ENCODE assay signal across 19 cellular contexts in genomic region chr3:108455212-108455705, GRCh38. TPM values are rescaled to one million over a fixed set of nuclear protein-coding genes. Genes with fewer than 3 reads are reported as not detected.
"Had no signal": no experiment of that assay in that cellular context is flagged by ENCODE, and none has a peak within 500 bp of the region (broad histone marks: within the 10 kb centered on the region; RNA-seq: fewer than 3 reads in every experiment).

No MANE protein-coding gene starts in this region.

- H3K4me1 ChIP-seq: esophagus squamous epithelium, gastroesophageal sphincter, sigmoid colon, stomach had no signal

- H3K27me3 ChIP-seq: esophagus squamous epithelium, gastroesophageal sphincter, neutrophil, sigmoid colon, stomach had no signal

- H3K27ac ChIP-seq: esophagus squamous epithelium, gastroesophageal sphincter, neutrophil, sigmoid colon, skin epidermis, stomach had no signal

- H3K36me3 ChIP-seq: esophagus squamous epithelium, gastroesophageal sphincter, neutrophil, sigmoid colon, stomach had no signal

- DNase-seq: cortex of kidney; effector memory CD4-positive, alpha-beta T cell; esophagus squamous epithelium; left colon; left ventricle myocardium superior; mesendoderm; naive thymus-derived CD4-positive, alpha-beta T cell; posterior cingulate gyrus; sigmoid colon; stimulated activated CD4-positive, alpha-beta T cell treated with anti-CD3 and anti-CD28 coated beads, Interleukin-2, amount 100 ng/mL, for 24 hours; stimulated activated CD4-positive, alpha-beta T cell treated with anti-CD3 and anti-CD28 coated beads, Interleukin-4, amount 100 ng/mL, for 4 hours; stimulated activated naive B cell treated with anti-CD40 and anti-IgM and Interleukin-4, amounts not matched to agents 10 μg/mL and 1 μg/mL and 100 μg/mL, for 72 hours; stomach; trophoblast cell had no signal

- H3K4me3 ChIP-seq: esophagus squamous epithelium, gastroesophageal sphincter, lung, sigmoid colon, skin epidermis, stomach had no signal

- H3K9me3 ChIP-seq: esophagus squamous epithelium, gastroesophageal sphincter, neutrophil, sigmoid colon, stomach had no signal

RNA-seq across cellular contexts. Expression of gene MYH15, which starts 55.1 kb away (rescaled TPM):
- total RNA-seq: kidney epithelial cell had no signal
- polyA plus RNA-seq: naive thymus-derived CD4-positive, alpha-beta T cell had no signal
